Comparison of ENCODE assay signal across 1 cellular context in the genomic region with DNA sequence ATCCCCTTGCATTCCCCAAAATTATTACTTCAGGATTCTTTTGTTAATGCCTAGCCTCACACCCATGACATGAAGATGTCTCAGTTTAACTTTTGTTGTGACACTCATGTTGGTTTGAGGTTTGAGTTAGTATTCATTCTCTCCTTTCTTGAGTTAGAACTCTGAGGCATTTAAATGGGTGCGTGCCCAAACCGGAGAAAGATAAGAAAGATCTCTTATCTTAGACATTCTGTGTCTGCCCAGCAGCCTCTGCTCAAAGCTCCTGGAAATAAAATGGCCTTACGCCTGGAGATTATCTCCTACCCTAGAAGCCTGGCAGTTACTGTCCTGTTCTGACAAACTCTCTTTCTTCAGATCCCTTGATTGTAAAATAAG.
TF ChIP-seq lines count a peak whose summit lies in the region.

No MANE protein-coding gene starts in this region.

TF ChIP-seq in K562, 482 proteins besides CTCF, POLR2A, EP300 and RAD21:
- TF ChIP-seq GABPB1 (CRISPR knock-in tag; IDR thresholded peaks at IDR 0.05): no peak
- TF ChIP-seq CREM (IDR thresholded peaks at IDR 0.05; ENCODE audit: low read depth): no peak
- 0 out of 2 replicates have a peak, but pooled peaks have one; percentile 4 for TF ChIP-seq ARID1B (IDR thresholded peaks at IDR 0.05)
- TF ChIP-seq FOXP1 (CRISPR knock-in tag; IDR thresholded peaks at IDR 0.05): no peak
- no peak for TF ChIP-seq ZNF41 (CRISPR knock-in tag; conservative IDR thresholded peaks at IDR 0.05)
- TF ChIP-seq CREBBP (IDR thresholded peaks at IDR 0.05; ENCODE audit: low read depth, low read length): no peak
- peak; percentile 10; the same call in 1 of the 2 replicates for TF ChIP-seq HMBOX1 (IDR thresholded peaks at IDR 0.05)
- TF ChIP-seq, protein P1, sequence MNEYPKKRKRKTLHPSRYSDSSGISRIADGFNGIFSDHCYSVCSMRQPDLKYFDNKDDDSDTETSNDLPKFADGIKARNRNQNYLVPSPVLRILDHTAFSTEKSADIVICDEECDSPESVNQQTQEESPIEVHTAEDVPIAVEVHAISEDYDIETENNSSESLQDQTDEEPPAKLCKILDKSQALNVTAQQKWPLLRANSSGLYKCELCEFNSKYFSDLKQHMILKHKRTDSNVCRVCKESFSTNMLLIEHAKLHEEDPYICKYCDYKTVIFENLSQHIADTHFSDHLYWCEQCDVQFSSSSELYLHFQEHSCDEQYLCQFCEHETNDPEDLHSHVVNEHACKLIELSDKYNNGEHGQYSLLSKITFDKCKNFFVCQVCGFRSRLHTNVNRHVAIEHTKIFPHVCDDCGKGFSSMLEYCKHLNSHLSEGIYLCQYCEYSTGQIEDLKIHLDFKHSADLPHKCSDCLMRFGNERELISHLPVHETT (CRISPR knock-in tag; conservative IDR thresholded peaks at IDR 0.05 in 1 of 2, IDR thresholded peaks at IDR 0.05 in 1 of 2): 0 out of 4 replicates have a peak, but pooled peaks of 1 of the 2 experiments have one; percentile 35
